6 cellular contexts compared by ENCODE assay signal in genomic region chr5:180853121-180853520, GRCh38. TPM values are rescaled to one million over a fixed set of nuclear protein-coding genes. Genes with fewer than 3 reads are reported as not detected.
"Had no signal": no experiment of that assay in that cellular context is flagged by ENCODE, and none has a peak within 500 bp of the region (broad histone marks: within the 10 kb centered on the region; RNA-seq: fewer than 3 reads in every experiment).

No MANE protein-coding gene starts in this region.

- H3K4me3 Mint-ChIP-seq: GM23338, H9, IgD-negative memory B cell had no signal

- H3K4me3 ChIP-seq: GM23338 had no signal

- H3K4me2 ChIP-seq: GM23338 had no signal

- H2AFZ ChIP-seq: GM23338 had no signal

- DNase-seq: H9, HCEC 1CT had no signal

- H3K27me3 Mint-ChIP-seq: IgD-negative memory B cell had no signal

- ATAC-seq: GM23338, HepG2 had no signal

- H3K4me1 Mint-ChIP-seq: H9 had no signal

- H3K27ac Mint-ChIP-seq: GM23338, H9 had no signal

- H3K27ac ChIP-seq: HL-60 had no signal

RNA-seq across cellular contexts. Expression of gene BTNL8, which starts 45.8 kb away (rescaled TPM):
- total RNA-seq: GM23338, HepG2 had no signal
- polyA plus RNA-seq: HepG2, IgD-negative memory B cell had no signal
